ENCODE assay signal across 8 cellular contexts in genomic region chr19:49570138-49570856, GRCh38. TPM values are rescaled to one million over a fixed set of nuclear protein-coding genes. Genes with fewer than 3 reads are reported as not detected.
DNase-seq lines count a peak whose midpoint lies in the region; ATAC-seq, FAIRE-seq and TF ChIP-seq lines count a peak whose summit lies in the region.

No MANE protein-coding gene starts in this region.

- TF ChIP-seq CTCF in LNCaP clone FGC (IDR thresholded peaks at IDR 0.05; ENCODE audit: control insufficient read depth, extremely low read depth, insufficient read depth) (peak; percentile 94), pancreas (IDR thresholded peaks at IDR 0.05) (peak; percentile 97 to 98 (median 98))

- H3K4me1 ChIP-seq in pancreas: no peaks in the 10 kb centered on the region

- H3K27me3 ChIP-seq in pancreas: no peaks in the 10 kb centered on the region

- H3K9me3 ChIP-seq in pancreas: no peaks in the 10 kb centered on the region

- FAIRE-seq in RCC 7860 (lab: Jason Lieb, UNC) (peak; percentile 60), pancreas (lab: Jason Lieb, UNC) (no peak)

- H3K27ac ChIP-seq in pancreas: no peak overlapping the region

- DNase-seq in GF-D8 (lab: John Stamatoyannopoulos, UW) (peak; percentile 56), LNCaP clone FGC (ENCODE audit: low read depth) (peak; percentile 55), RCC 7860 (ENCODE audit: low spot score) (peak; percentile 68), germinal center (ENCODE audit: low spot score) (peak; percentile 89), pancreas (peak in 4 of 6 donors; percentile 35 to 74 (median 59))
- peak; percentile 69 for DNase-seq in activated naive CD4-positive, alpha-beta T cell treated with Interleukin-2 at 50 U/mL for 16 hours

- H3K36me3 ChIP-seq in pancreas: no peaks in the 10 kb centered on the region

- intact Hi-C loops in pancreas (cut with DNase I): no loop called here

- H3K4me3 ChIP-seq in LNCaP clone FGC (ENCODE audit: low read depth, low read length) (no peak overlapping the region), pancreas (no peak overlapping the region)

- ATAC-seq in pancreas (peak; percentile 77 to 93 (median 88)), HG03045 (IDR thresholded peaks at IDR 0.05; ENCODE audit: unreplicated experiment) (no peak), HG03378 (IDR thresholded peaks at IDR 0.05; ENCODE audit: unreplicated experiment) (no peak)

- WGBS in pancreas, 2 donors: 12 to 18% methylated on average over 14 of the region's 14 CpGs

RNA-seq across cellular contexts. Expression of gene NOSIP, which starts 10.1 kb away (rescaled TPM):
- 10 to 100 TPM; 40.5 to 76.3 (median 52.1) TPM for total RNA-seq in pancreas
- 100 to 1,000 TPM; 120 to 148 TPM for polyA plus RNA-seq in pancreas

RNA-seq across cellular contexts. Expression of gene PRRG2, which starts 10.8 kb away (rescaled TPM):
- 1 to 10 TPM; 6.5 to 8.9 (median 8.3) TPM for total RNA-seq in pancreas
- polyA plus RNA-seq in pancreas: 10 to 100 TPM; 11.6 to 15.9 TPM

RNA-seq across cellular contexts. Expression of gene PRR12, which starts 20.7 kb away (rescaled TPM):
- total RNA-seq in pancreas: 10 to 100 TPM in 3 of 6 donors, 1 to 10 TPM in 3; 8.3 to 17.7 (median 9.5) TPM
- polyA plus RNA-seq in pancreas: 10 to 100 TPM; 14.0 to 18.9 TPM

RNA-seq across cellular contexts. Expression of gene RCN3, which starts 42.5 kb away (rescaled TPM):
- 10 to 100 TPM in 1 of 6 donors, 1 to 10 TPM in 5; 1.6 to 16.5 (median 4.8) TPM for total RNA-seq in pancreas
- 10 to 100 TPM; 38.7 to 41.5 TPM for polyA plus RNA-seq in pancreas

RNA-seq across cellular contexts. Expression of gene FCGRT, which starts 57.8 kb away (rescaled TPM):
- 100 to 1,000 TPM in 1 of 6 donors, 10 to 100 TPM in 5; 48.4 to 105 (median 66.3) TPM for total RNA-seq in pancreas
- 10 to 100 TPM; 74.5 to 87.8 TPM for polyA plus RNA-seq in pancreas

Comparison
In these comparisons a context has a peak if more than half of its experiments do, and no peak if none do; other contexts are left out.
1. ATAC-seq: peak in pancreas (4 of 4); none in HG03045 (single experiment) and HG03378 (single experiment).
2. Peak in every context shown above with its lines, with median percentiles within 50 percentile points of each other: DNase-seq.